Comparison of ENCODE assay signal across 8 cellular contexts in genomic region chr9:128322342-128323191, GRCh38. TPM values are rescaled to one million over a fixed set of nuclear protein-coding genes. Genes with fewer than 3 reads are reported as not detected.
DNase-seq lines count a peak whose midpoint lies in the region; ATAC-seq and TF ChIP-seq lines count a peak whose summit lies in the region.

TSS of gene COQ4 (plus strand) at chr9:128322839. CDS start at chr9:128322859, 20 bp downstream.
TSS of gene TRUB2 (minus strand) at chr9:128322447. CDS start at chr9:128322408, 39 bp downstream.

- CTCF ChIA-PET in RWPE1 (lab: Yijun Ruan, JAX) = interaction anchor here (1.1 to 1.4 kb wide), 2 partner anchors 19 to 27 kb away, joined by 3 to 9 read pairs; no protein-coding TSS in a partner anchor

- ATAC-seq in activated T-helper 17 cell treated with anti-CD3 and anti-CD28 coated beads, Interleukin-2, amount 50 U/mL, for 72 hours (replicated peaks) = peak; percentile 90
- ATAC-seq in naive thymus-derived CD8-positive, alpha-beta T cell = peak; percentile 87 to 90
- peak; percentile 93 for ATAC-seq in stimulated activated naive B cell treated with anti-CD40 and anti-IgM and Interleukin-4, amounts not matched to agents 10 μg/mL and 1 μg/mL and 100 μg/mL, for 72 hours (replicated peaks)

- POLR2A ChIA-PET in RWPE1 (lab: Yijun Ruan, JAX; ENCODE audit: low non-redundant PET) = no interaction called here
- POLR2A ChIA-PET in naive thymus-derived CD8-positive, alpha-beta T cell (lab: Charles Lee) = interaction anchor here (1.4 kb wide), 1 partner anchor 47 kb away, joined by 6 read pairs; the partner anchor contains the start of genes GOLGA2 and SWI5

- H3K36me3 Mint-ChIP-seq in activated T-helper 17 cell treated with anti-CD3 and anti-CD28 coated beads, Interleukin-2, amount 50 U/mL, for 72 hours (ENCODE audit: low read depth) = peaks cover 37% of the 10 kb centered on the region
- peaks cover 0 to 23% (median 0%) of the 10 kb centered on the region in 3 donors for H3K36me3 Mint-ChIP-seq in naive thymus-derived CD8-positive, alpha-beta T cell
- H3K36me3 Mint-ChIP-seq in stimulated activated naive B cell treated with anti-CD40 and anti-IgM and Interleukin-4, amounts not matched to agents 10 μg/mL and 1 μg/mL and 100 μg/mL, for 72 hours = peaks cover 5 to 11% of the 10 kb centered on the region in 2 donors

- TF ChIP-seq CTCF in RWPE1 (conservative IDR thresholded peaks at IDR 0.05; ENCODE audit: low read depth) = no peak
- no peak for TF ChIP-seq CTCF in fibroblast of mammary gland (conservative IDR thresholded peaks at IDR 0.05; ENCODE audit: control insufficient read depth, insufficient read depth, low read depth, low read length)

- H3K9me3 Mint-ChIP-seq in activated T-helper 17 cell treated with anti-CD3 and anti-CD28 coated beads, Interleukin-2, amount 50 U/mL, for 72 hours = no peaks in the 10 kb centered on the region
- no peaks in the 10 kb centered on the region for H3K9me3 Mint-ChIP-seq in naive thymus-derived CD8-positive, alpha-beta T cell
- H3K9me3 Mint-ChIP-seq in stimulated activated naive B cell treated with anti-CD40 and anti-IgM and Interleukin-4, amounts not matched to agents 10 μg/mL and 1 μg/mL and 100 μg/mL, for 72 hours = no peaks in the 10 kb centered on the region

- H3K4me1 Mint-ChIP-seq in activated T-helper 17 cell treated with anti-CD3 and anti-CD28 coated beads, Interleukin-2, amount 50 U/mL, for 72 hours = peaks cover 8% of the 10 kb centered on the region
- peaks cover 6 to 41% (median 32%) of the 10 kb centered on the region in 4 donors for H3K4me1 Mint-ChIP-seq in naive thymus-derived CD8-positive, alpha-beta T cell
- peaks cover 8 to 16% of the 10 kb centered on the region in 2 donors for H3K4me1 Mint-ChIP-seq in stimulated activated naive B cell treated with anti-CD40 and anti-IgM and Interleukin-4, amounts not matched to agents 10 μg/mL and 1 μg/mL and 100 μg/mL, for 72 hours

- H3K27ac Mint-ChIP-seq in activated T-helper 17 cell treated with anti-CD3 and anti-CD28 coated beads, Interleukin-2, amount 50 U/mL, for 72 hours = peak within 1 kb of the TSS; percentile 98
- peak within 1 kb of the TSS; percentile 95 to 100 (median 98) for H3K27ac Mint-ChIP-seq in naive thymus-derived CD8-positive, alpha-beta T cell
- peak within 1 kb of the TSS; percentile 98 for H3K27ac Mint-ChIP-seq in stimulated activated naive B cell treated with anti-CD40 and anti-IgM and Interleukin-4, amounts not matched to agents 10 μg/mL and 1 μg/mL and 100 μg/mL, for 72 hours

- peak within 1 kb of the TSS; percentile 93 for H3K4me3 ChIP-seq in fibroblast of mammary gland (ENCODE audit: control insufficient read depth, low read depth, low read length)

- peak within 1 kb of the TSS; percentile 88 for H3K4me3 Mint-ChIP-seq in activated T-helper 17 cell treated with anti-CD3 and anti-CD28 coated beads, Interleukin-2, amount 50 U/mL, for 72 hours
- peak within 1 kb of the TSS; percentile 92 to 99 (median 96) for H3K4me3 Mint-ChIP-seq in naive thymus-derived CD8-positive, alpha-beta T cell
- peak within 1 kb of the TSS; percentile 94 to 97 for H3K4me3 Mint-ChIP-seq in stimulated activated naive B cell treated with anti-CD40 and anti-IgM and Interleukin-4, amounts not matched to agents 10 μg/mL and 1 μg/mL and 100 μg/mL, for 72 hours

- DNase-seq in EH (ENCODE audit: low read depth) (peak; percentile 94), H4 (ENCODE audit: low spot score) (peak; percentile 89), LoVo (ENCODE audit: low spot score) (peak; percentile 95), RWPE1 (ENCODE audit: low spot score) (peak; percentile 98), fibroblast of mammary gland (ENCODE audit: low read depth) (peak; percentile 92)
- DNase-seq in naive thymus-derived CD8-positive, alpha-beta T cell = peak; percentile 85 to 99 (median 92)
- DNase-seq in stimulated activated naive B cell treated with anti-CD40 and anti-IgM and Interleukin-4, amounts not matched to agents 10 μg/mL and 1 μg/mL and 100 μg/mL, for 72 hours = peak; percentile 91

- H3K27ac ChIP-seq in RWPE1 = peak within 1 kb of the TSS; percentile 93

- H3K27me3 Mint-ChIP-seq in activated T-helper 17 cell treated with anti-CD3 and anti-CD28 coated beads, Interleukin-2, amount 50 U/mL, for 72 hours = no peaks in the 10 kb centered on the region
- peaks cover 0 to 4% (median 0%) of the 10 kb centered on the region in 5 donors for H3K27me3 Mint-ChIP-seq in naive thymus-derived CD8-positive, alpha-beta T cell
- no peaks in the 10 kb centered on the region for H3K27me3 Mint-ChIP-seq in stimulated activated naive B cell treated with anti-CD40 and anti-IgM and Interleukin-4, amounts not matched to agents 10 μg/mL and 1 μg/mL and 100 μg/mL, for 72 hours

RNA-seq across cellular contexts. Expression of gene COQ4, which starts in this region (rescaled TPM):
- total RNA-seq in H4 (2014; rRNA removed; shearing (Covaris generic)) = 39.6 and 46.3 TPM in 2 replicates
- 10 to 100 TPM; 30.8 to 44.4 TPM for total RNA-seq in activated T-helper 17 cell treated with anti-CD3 and anti-CD28 coated beads, Interleukin-2, amount 50 U/mL, for 72 hours
- 10 to 100 TPM; 45.6 to 46.5 TPM for total RNA-seq in naive thymus-derived CD8-positive, alpha-beta T cell
- 10 to 100 TPM; 26.4 to 43.4 (median 33.4) TPM for polyA plus RNA-seq in naive thymus-derived CD8-positive, alpha-beta T cell

RNA-seq across cellular contexts. Expression of gene TRUB2, which starts in this region (rescaled TPM):
- total RNA-seq in H4 (2014; rRNA removed; shearing (Covaris generic)) = 13.8 and 15.6 TPM in 2 replicates
- total RNA-seq in activated T-helper 17 cell treated with anti-CD3 and anti-CD28 coated beads, Interleukin-2, amount 50 U/mL, for 72 hours = 10 to 100 TPM; 22.6 to 35.2 TPM
- 10 to 100 TPM; 20.7 to 25.4 TPM for total RNA-seq in naive thymus-derived CD8-positive, alpha-beta T cell
- 10 to 100 TPM; 24.7 to 30.0 (median 28.9) TPM for polyA plus RNA-seq in naive thymus-derived CD8-positive, alpha-beta T cell

Comparison
In these comparisons a context has a peak if more than half of its experiments do, and no peak if none do; other contexts are left out.
1. Peak in every context shown above with its lines: DNase-seq, ATAC-seq, H3K4me3 ChIP-seq and H3K27ac ChIP-seq.